18 cellular contexts compared by ENCODE assay signal in genomic region chr20:54140927-54141566, GRCh38. TPM values are rescaled to one million over a fixed set of nuclear protein-coding genes. Genes with fewer than 3 reads are reported as not detected.
DNase-seq lines count a peak whose midpoint lies in the region; ATAC-seq and TF ChIP-seq lines count a peak whose summit lies in the region.
"Had no signal": no experiment of that assay in that cellular context is flagged by ENCODE, and none has a peak within 500 bp of the region (broad histone marks: within the 10 kb centered on the region; RNA-seq: fewer than 3 reads in every experiment).

No MANE protein-coding gene starts in this region.

- DNase-seq in AG10803 (ENCODE audit: low read depth) (peak; percentile 81), IMR-90 (peak; percentile 58), amniotic epithelial cell (ENCODE audit: low read depth) (peak; percentile 67), glomerular visceral epithelial cell (ENCODE audit: extremely low spot score) (peak; percentile 79), NCI-H146 treated with DMSO at 0.1 percent for 48 hours (lab: John Stamatoyannopoulos, UW; ENCODE audit: unreplicated experiment) (no peak)
- DNase-seq in activated CD8-positive, alpha-beta memory T cell treated with anti-CD3 and anti-CD28 coated beads, Interleukin-2, amount 10 ng/mL, durations not matched to agents 7 days and 5 days = no peak
- DNase-seq: activated effector memory CD4-positive, alpha-beta T cell treated with anti-CD3 and anti-CD28 coated beads, Interleukin-2, amount 50 U/mL, for 16 hours; body of pancreas; H7; NCI-H1417 treated with DMSO at 0.1 percent for 48 hours; NCI-H446 treated with DMSO at 0.1 percent for 48 hours had no signal

- no peaks in the 10 kb centered on the region for H3K36me3 Mint-ChIP-seq in activated CD8-positive, alpha-beta memory T cell treated with anti-CD3 and anti-CD28 coated beads, Interleukin-2, amount 10 ng/mL, durations not matched to agents 7 days and 5 days
- H3K36me3 Mint-ChIP-seq: stimulated activated effector memory CD8-positive, alpha-beta T cell treated with anti-CD3 and anti-CD28 coated beads, Interleukin-12 subunit alpha, Interleukin-12 subunit beta, amount 100 ng/mL, for 72 hours had no signal

- H3K27me3 Mint-ChIP-seq in activated CD8-positive, alpha-beta memory T cell treated with anti-CD3 and anti-CD28 coated beads, Interleukin-2, amount 10 ng/mL, durations not matched to agents 7 days and 5 days = peaks cover 12% of the 10 kb centered on the region
- H3K27me3 Mint-ChIP-seq: type B pancreatic cell had no signal

- no peaks in the 10 kb centered on the region for H3K27me3 ChIP-seq in IMR-90 (ENCODE audit: control insufficient read depth, insufficient read depth, low read length)
- H3K27me3 ChIP-seq: body of pancreas had no signal

- no peak overlapping the region for H3K14ac ChIP-seq in IMR-90 (replicated peaks; ENCODE audit: low read depth, low read length)

- H2BK120ac ChIP-seq in IMR-90 (ENCODE audit: low read depth, low read length) = peak overlapping the region; percentile 63; the same call in 1 of the 2 replicates

- no peak overlapping the region for H3K4me2 ChIP-seq in IMR-90 (ENCODE audit: low read depth, low read length)

- no peak overlapping the region for H3K23ac ChIP-seq in IMR-90 (ENCODE audit: low read depth, low read length)

- H3K4me1 ChIP-seq in IMR-90 (ENCODE audit: control insufficient read depth, insufficient read depth, low read length) = peaks cover 2% of the 10 kb centered on the region; the same call in 1 of the 2 replicates
- H3K4me1 ChIP-seq: body of pancreas had no signal

- intact Hi-C loops in IMR-90 (cut with micrococcal nuclease) = no loop called here

- dilution Hi-C loops in IMR-90 (cut with HindIII; ENCODE audit: low sequenced_read_pairs, unreplicated experiment) = no loop called here

- peak overlapping the region; percentile 55; the same call in 1 of the 2 replicates for H3K18ac ChIP-seq in IMR-90 (ENCODE audit: low read depth, low read length)

- no peak overlapping the region for H3K9ac ChIP-seq in IMR-90 (ENCODE audit: low read depth, low read length)

- in situ Hi-C loops in IMR-90 (cut with MboI; ENCODE audit: low sequenced_read_pairs) = no loop called here

- ATAC-seq in IMR-90 (ENCODE audit: low read depth) = peak; percentile 68
- ATAC-seq in HG02610 (IDR thresholded peaks at IDR 0.05; ENCODE audit: unreplicated experiment) = no peak
- no peak for ATAC-seq in activated CD8-positive, alpha-beta memory T cell treated with anti-CD3 and anti-CD28 coated beads, Interleukin-2, amount 10 ng/mL, durations not matched to agents 7 days and 5 days
- ATAC-seq in GM21367 (IDR thresholded peaks at IDR 0.05; ENCODE audit: unreplicated experiment) = no peak
- ATAC-seq: body of pancreas; K562; stimulated activated effector memory CD8-positive, alpha-beta T cell treated with anti-CD3 and anti-CD28 coated beads, Interleukin-12 subunit alpha, Interleukin-12 subunit beta, amount 100 ng/mL, for 72 hours had no signal

- no peak overlapping the region for H3K27ac Mint-ChIP-seq in activated CD8-positive, alpha-beta memory T cell treated with anti-CD3 and anti-CD28 coated beads, Interleukin-2, amount 10 ng/mL, durations not matched to agents 7 days and 5 days
- H3K27ac Mint-ChIP-seq: stimulated activated effector memory CD8-positive, alpha-beta T cell treated with anti-CD3 and anti-CD28 coated beads, Interleukin-12 subunit alpha, Interleukin-12 subunit beta, amount 100 ng/mL, for 72 hours; type B pancreatic cell had no signal

- peak overlapping the region; percentile 84 for H3K4ac ChIP-seq in IMR-90 (ENCODE audit: low read depth, low read length)

- H3K4me1 Mint-ChIP-seq in activated CD8-positive, alpha-beta memory T cell treated with anti-CD3 and anti-CD28 coated beads, Interleukin-2, amount 10 ng/mL, durations not matched to agents 7 days and 5 days = no peaks in the 10 kb centered on the region
- H3K4me1 Mint-ChIP-seq: stimulated activated effector memory CD8-positive, alpha-beta T cell treated with anti-CD3 and anti-CD28 coated beads, Interleukin-12 subunit alpha, Interleukin-12 subunit beta, amount 100 ng/mL, for 72 hours had no signal

- no peak overlapping the region for H3K4me3 ChIP-seq in AG10803 (ENCODE audit: low read length)
- no peak overlapping the region for H3K4me3 ChIP-seq in IMR-90 (ENCODE audit: insufficient read depth, low read depth, low read length)
- H3K4me3 ChIP-seq: body of pancreas, K562 had no signal

- no peak overlapping the region for H4K91ac ChIP-seq in IMR-90 (ENCODE audit: insufficient read depth, low read depth, low read length)

- no CpG with 5 or more reads among the region's 6 CpGs for WGBS in IMR-90 (ENCODE audit: extremely low coverage in 2 of 2, insufficient read length in 1 of 2), 2 experiments

- no peak overlapping the region for H2AFZ ChIP-seq in IMR-90 (replicated peaks; ENCODE audit: low read length, poor library complexity)

- no peak overlapping the region for H3K4me3 Mint-ChIP-seq in activated CD8-positive, alpha-beta memory T cell treated with anti-CD3 and anti-CD28 coated beads, Interleukin-2, amount 10 ng/mL, durations not matched to agents 7 days and 5 days
- H3K4me3 Mint-ChIP-seq: stimulated activated effector memory CD8-positive, alpha-beta T cell treated with anti-CD3 and anti-CD28 coated beads, Interleukin-12 subunit alpha, Interleukin-12 subunit beta, amount 100 ng/mL, for 72 hours; type B pancreatic cell had no signal

- POLR2A ChIA-PET in IMR-90 (lab: Charles Lee; ENCODE audit: unreplicated experiment) = no interaction called here

- H3K9me1 ChIP-seq in IMR-90 (ENCODE audit: insufficient read depth, low read length) = peaks cover 4% of the 10 kb centered on the region; the same call in 1 of the 2 replicates

- peak overlapping the region; percentile 87; the same call in 2 of the 3 replicates for H2BK15ac ChIP-seq in IMR-90 (ENCODE audit: low read depth, low read length)

- CTCF ChIA-PET in IMR-90 (lab: Yijun Ruan, JAX) = interaction anchor here (0.7 kb wide), 1 partner anchor 59 kb away, joined by 3 read pairs; no protein-coding TSS in a partner anchor
- CTCF ChIA-PET in activated CD8-positive, alpha-beta memory T cell treated with anti-CD3 and anti-CD28 coated beads, Interleukin-2, amount 10 ng/mL, durations not matched to agents 7 days and 5 days (lab: Charles Lee) = no interaction called here

- H4K8ac ChIP-seq in IMR-90 (ENCODE audit: low read depth in 2 of 2, low read length in 2 of 2) = peak overlapping the region in 1 of 2 experiments; percentile 44; a peak in 2 of 4 replicates

- no peaks in the 10 kb centered on the region for H3K79me1 ChIP-seq in IMR-90 (ENCODE audit: low read depth in 1 of 2, low read length in 2 of 2)

- no peaks in the 10 kb centered on the region for H4K20me1 ChIP-seq in IMR-90 (ENCODE audit: insufficient read depth, low read length)

- no peaks in the 10 kb centered on the region for H3K9me3 Mint-ChIP-seq in activated CD8-positive, alpha-beta memory T cell treated with anti-CD3 and anti-CD28 coated beads, Interleukin-2, amount 10 ng/mL, durations not matched to agents 7 days and 5 days (ENCODE audit: low read depth)
- H3K9me3 Mint-ChIP-seq: stimulated activated effector memory CD8-positive, alpha-beta T cell treated with anti-CD3 and anti-CD28 coated beads, Interleukin-12 subunit alpha, Interleukin-12 subunit beta, amount 100 ng/mL, for 72 hours had no signal

- H3K27ac ChIP-seq in IMR-90 (ENCODE audit: insufficient read depth, low read length) = no peak overlapping the region; the same call in 1 of the 2 replicates
- H3K27ac ChIP-seq: body of pancreas, VCaP had no signal

- no peaks in the 10 kb centered on the region for H3K36me3 ChIP-seq in IMR-90 (ENCODE audit: control insufficient read depth, insufficient read depth, low read length)

- peaks cover 3% of the 10 kb centered on the region for H3K9me3 ChIP-seq in IMR-90 (ENCODE audit: control insufficient read depth, insufficient read depth, low read length)
- H3K9me3 ChIP-seq: body of pancreas had no signal

- peak overlapping the region; percentile 71; the same call in 1 of the 2 replicates for H2AK5ac ChIP-seq in IMR-90 (ENCODE audit: low read depth, low read length)

- TF ChIP-seq RAD21 in IMR-90 (IDR thresholded peaks at IDR 0.05; ENCODE audit: low read length) = no peak

- no peak overlapping the region; the same call in 1 of the 2 replicates for H4K5ac ChIP-seq in IMR-90 (ENCODE audit: low read depth, low read length)

- H3K56ac ChIP-seq in IMR-90 (ENCODE audit: extremely low read depth, insufficient read depth, low read length) = no peak overlapping the region

- no peak for TF ChIP-seq POLR2A in IMR-90 (IDR thresholded peaks at IDR 0.05; ENCODE audit: low read depth, low read length)

- no peak overlapping the region for H2BK5ac ChIP-seq in IMR-90 (ENCODE audit: low read depth, low read length, poor library complexity, severe bottlenecking)

- BruUV-seq in IMR-90 (replicated peaks; lab: Mats Ljungman, UMichigan) = no TSS peak

- H2AK9ac ChIP-seq in IMR-90 (replicated peaks; ENCODE audit: low read depth, low read length, poor library complexity) = no peak overlapping the region

- H2BK20ac ChIP-seq in IMR-90 (ENCODE audit: low read depth, low read length) = peak overlapping the region; percentile 92; the same call in 1 of the 2 replicates

- no peak for TF ChIP-seq CTCF in AG10803 (conservative IDR thresholded peaks at IDR 0.05; ENCODE audit: low read length)
- TF ChIP-seq CTCF in IMR-90 (conservative IDR thresholded peaks at IDR 0.05; ENCODE audit: low read depth, low read length) = no peak

TF ChIP-seq in IMR-90, 13 proteins besides CTCF, POLR2A, EP300 and RAD21 (continues in another document):
- no peak for TF ChIP-seq MAFK (IDR thresholded peaks at IDR 0.05; ENCODE audit: low read depth, low read length)
- TF ChIP-seq USF2 (IDR thresholded peaks at IDR 0.05; ENCODE audit: low read depth, low read length) = no peak
- TF ChIP-seq MAZ (IDR thresholded peaks at IDR 0.05; ENCODE audit: borderline replicate concordance, low read depth, low read length) = no peak

RNA-seq across cellular contexts. Expression of gene CYP24A1, which starts 32.7 kb away (rescaled TPM):
- not detected in 2 replicates for total RNA-seq in IMR-90 (2012; rRNA removed)
- polyA plus RNA-seq in IMR-90 (2012; rRNA removed) = not detected in 2 replicates
- polyA plus RNA-seq in IMR-90 (2012; cell fraction: cytosol; rRNA removed) = not detected in 2 replicates
- polyA plus RNA-seq in IMR-90 (2012; cell fraction: nucleus; rRNA removed; ENCODE audit: low replicate concordance) = not detected in 2 replicates
- total RNA-seq in activated CD8-positive, alpha-beta memory T cell treated with anti-CD3 and anti-CD28 coated beads, Interleukin-2, amount 10 ng/mL, durations not matched to agents 7 days and 5 days = not detected
- total RNA-seq: body of pancreas, K562, lung microvascular endothelial cell had no signal

Comparison
In these comparisons a context has a peak if more than half of its experiments do, and no peak if none do; other contexts are left out.
1. DNase-seq: peak in AG10803 (single experiment), IMR-90 (single experiment), amniotic epithelial cell (single experiment) and glomerular visceral epithelial cell (single experiment); none in activated CD8-positive, alpha-beta memory T cell treated with anti-CD3 and anti-CD28 coated beads, Interleukin-2, amount 10 ng/mL, durations not matched to agents 7 days and 5 days (single experiment) and NCI-H146 treated with DMSO at 0.1 percent for 48 hours (single experiment).